In the genomic region with DNA sequence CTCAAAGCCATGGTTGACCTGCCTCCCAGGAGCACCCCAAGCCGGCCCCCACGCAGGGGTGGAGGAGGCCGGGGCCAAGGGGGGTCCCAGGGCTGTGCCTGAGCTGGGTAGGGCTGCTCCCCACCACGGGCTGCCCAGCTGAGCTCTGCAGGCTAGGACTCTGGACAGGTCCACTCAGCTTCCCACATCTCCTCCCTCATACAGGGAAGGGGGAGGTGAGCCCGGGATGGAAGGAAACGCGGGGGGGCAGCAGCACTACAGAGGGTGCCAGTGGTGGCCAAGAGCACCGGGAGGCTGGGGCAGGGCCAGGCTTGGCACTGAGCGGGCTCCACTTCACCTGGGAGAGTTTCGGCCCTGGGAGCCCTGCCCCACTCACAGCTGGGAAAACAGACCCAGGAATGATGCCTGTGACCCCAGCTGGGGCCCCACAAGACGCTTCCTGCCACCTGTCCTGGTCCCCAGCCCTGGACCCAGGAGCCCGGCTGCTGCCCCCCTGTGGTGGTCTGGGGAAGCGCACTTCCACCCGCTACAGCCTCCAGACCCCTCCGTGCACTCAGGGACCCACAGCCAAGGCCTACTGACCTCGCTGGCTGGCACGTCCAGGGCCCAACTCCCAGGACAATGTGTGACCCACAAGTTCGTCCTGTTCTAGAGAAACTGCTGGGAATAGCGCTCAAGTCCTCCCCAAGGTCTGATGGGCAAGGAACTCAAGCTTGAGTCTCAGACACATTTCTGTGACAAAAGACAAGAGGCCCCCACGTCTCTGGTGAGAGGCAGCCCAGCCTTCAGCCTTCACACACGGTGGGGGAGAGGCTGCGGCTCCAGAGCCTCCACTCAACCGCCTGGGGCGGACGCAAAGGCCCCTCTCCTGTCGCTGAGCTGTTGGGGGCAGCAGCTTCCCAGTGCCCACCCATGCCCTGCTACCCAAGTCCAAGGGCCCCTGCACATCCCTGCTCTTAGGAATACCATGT, we compare ENCODE assay signal across 8 cellular contexts. TPM values are rescaled to one million over a fixed set of nuclear protein-coding genes. Genes with fewer than 3 reads are reported as not detected.
DNase-seq lines count a peak whose midpoint lies in the region; ATAC-seq and TF ChIP-seq lines count a peak whose summit lies in the region.

No MANE protein-coding gene starts in this region.

- H3K9me3 ChIP-seq in lung (ENCODE audit: control insufficient read depth in 2 of 2, insufficient read depth in 1 of 2, low read length in 1 of 2): no peaks in the 10 kb centered on the region

- no peak overlapping the region for H3K4me3 ChIP-seq in lung

- H3K4me1 ChIP-seq in lung (ENCODE audit: control insufficient read depth in 2 of 2, insufficient read depth in 2 of 2, low read length in 2 of 2): peaks cover 7 to 16% of the 10 kb centered on the region in 2 donors

- ATAC-seq in lung (ENCODE audit: insufficient read depth, low FRiP score) (peak; percentile 45), HG03139 (IDR thresholded peaks at IDR 0.05; ENCODE audit: unreplicated experiment) (no peak)

- TF ChIP-seq CTCF in lung (IDR thresholded peaks at IDR 0.05; ENCODE audit: control extremely low read depth, extremely low read depth): peak; percentile 59

- H3K27me3 ChIP-seq in lung (ENCODE audit: control insufficient read depth, insufficient read depth): no peaks in the 10 kb centered on the region

- peaks cover 0 to 7% of the 10 kb centered on the region in 2 donors for H3K36me3 ChIP-seq in lung (ENCODE audit: control insufficient read depth in 2 of 2, insufficient read depth in 2 of 2, low read length in 2 of 2)

- peak overlapping the region in 1 of 2 donors; percentile 6 for H3K27ac ChIP-seq in lung (ENCODE audit: low read depth in 1 of 2, low read length in 1 of 2)

- DNase-seq in DMS 273 (lab: John Stamatoyannopoulos, UW; ENCODE audit: unreplicated experiment): peak; percentile 79
- no peak for DNase-seq in DMS 273 treated with DMSO at 0.1 percent for 48 hours (lab: John Stamatoyannopoulos, UW)
- peak; percentile 64 for DNase-seq in MV-4-11 (lab: John Stamatoyannopoulos, UW)
- peak; percentile 58 for DNase-seq in activated CD4-positive, CD25-positive, alpha-beta regulatory T cell treated with anti-CD3 and anti-CD28 coated beads, Interleukin-2, amount 50 U/mL, for 16 hours (ENCODE audit: low read depth, low spot score)
- DNase-seq in central memory CD4-positive, alpha-beta T cell: peak; percentile 71
- peak; percentile 74 for DNase-seq in lung (ENCODE audit: low spot score)
- peak; percentile 71 to 80 for DNase-seq in stimulated activated CD8-positive, alpha-beta memory T cell treated with anti-CD3 and anti-CD28 coated beads, Interleukin-2, amount 100 ng/mL, for 48 hours (ENCODE audit: low read depth in 2 of 2)

- 30 to 33% methylated on average over 26 of the region's 26 CpGs for WGBS in lung, 2 donors

RNA-seq across cellular contexts. Expression of gene AURKAIP1, which starts 3.0 kb away (rescaled TPM):
- 100 to 1,000 TPM in 1 of 2 donors, 10 to 100 TPM in 1; 43.5 to 157 TPM for total RNA-seq in lung
- 100 to 1,000 TPM; 179 to 208 TPM for polyA plus RNA-seq in lung

RNA-seq across cellular contexts. Expression of gene MXRA8, which starts 13.7 kb away (rescaled TPM):
- 100 to 1,000 TPM in 1 of 2 donors, 10 to 100 TPM in 1; 68.9 to 213 TPM for total RNA-seq in lung
- 10 to 100 TPM; 38.5 to 65.0 TPM for polyA plus RNA-seq in lung

RNA-seq across cellular contexts. Expression of gene DVL1, which starts 22.8 kb away (rescaled TPM):
- 10 to 100 TPM; 39.2 to 79.1 TPM for total RNA-seq in lung
- polyA plus RNA-seq in lung: 10 to 100 TPM; 48.8 to 76.9 TPM

RNA-seq across cellular contexts. Expression of gene CCNL2, which starts 27.1 kb away (rescaled TPM):
- 100 to 1,000 TPM; 157 to 385 TPM for total RNA-seq in lung
- polyA plus RNA-seq in lung: 100 to 1,000 TPM in 1 of 2 donors, 10 to 100 TPM in 1; 97.9 to 230 TPM

RNA-seq across cellular contexts. Expression of gene MRPL20, which starts 35.1 kb away (rescaled TPM):
- 100 to 1,000 TPM in 1 of 2 donors, 10 to 100 TPM in 1; 60.1 to 115 TPM for total RNA-seq in lung
- 100 to 1,000 TPM; 129 to 181 TPM for polyA plus RNA-seq in lung
